19 cellular contexts compared by ENCODE assay signal in genomic region chr15:64751464-64751863, GRCh38. TPM values are rescaled to one million over a fixed set of nuclear protein-coding genes. Genes with fewer than 3 reads are reported as not detected.
"Had no signal": no experiment of that assay in that cellular context is flagged by ENCODE, and none has a peak within 500 bp of the region (broad histone marks: within the 10 kb centered on the region; RNA-seq: fewer than 3 reads in every experiment).

No MANE protein-coding gene starts in this region.

- H3K4me1 Mint-ChIP-seq: activated CD4-positive, alpha-beta T cell treated with anti-CD3 and anti-CD28 coated beads, Interleukin-2, amount 10 ng/mL, durations not matched to agents 7 days and 5 days; activated T-helper 17 cell treated with anti-CD3 and anti-CD28 coated beads, Interleukin-2, amount 50 U/mL, for 72 hours had no signal

- H3K36me3 ChIP-seq: colonic mucosa, pancreas, upper lobe of left lung had no signal

- H3K27me3 ChIP-seq: cardiac muscle cell, colonic mucosa, pancreas, upper lobe of left lung had no signal

- H3K9me3 ChIP-seq: colonic mucosa, pancreas, SK-N-SH, upper lobe of left lung had no signal

- H3K4me1 ChIP-seq: colonic mucosa, pancreas, upper lobe of left lung had no signal

- H3K9me3 Mint-ChIP-seq: activated CD4-positive, alpha-beta T cell treated with anti-CD3 and anti-CD28 coated beads, Interleukin-2, amount 10 ng/mL, durations not matched to agents 7 days and 5 days; activated naive CD4-positive, alpha-beta T cell treated with anti-CD3 and anti-CD28 coated beads for 36 hours; activated T-helper 17 cell treated with anti-CD3 and anti-CD28 coated beads, Interleukin-2, amount 50 U/mL, for 72 hours; stimulated activated memory B cell treated with anti-CD40 and anti-IgM and Interleukin-4, amounts not matched to agents 10 μg/mL and 1 μg/mL and 100 μg/mL, for 72 hours; T-helper 1 cell treated with Interleukin-12 subunit alpha and Interleukin-12 subunit beta and Interleukin-4 antibody, amounts not matched to agents 30 μg/mL and 1 μg/mL, for 36 hours had no signal

- H3K9ac ChIP-seq: SK-N-SH had no signal

- H3K27ac Mint-ChIP-seq: activated CD4-positive, alpha-beta T cell treated with anti-CD3 and anti-CD28 coated beads, Interleukin-2, amount 10 ng/mL, durations not matched to agents 7 days and 5 days; activated naive CD4-positive, alpha-beta T cell treated with anti-CD3 and anti-CD28 coated beads for 36 hours; activated T-helper 17 cell treated with anti-CD3 and anti-CD28 coated beads, Interleukin-2, amount 50 U/mL, for 72 hours; T-helper 1 cell treated with Interleukin-12 subunit alpha and Interleukin-12 subunit beta and Interleukin-4 antibody, amounts not matched to agents 30 μg/mL and 1 μg/mL, for 36 hours had no signal

- H3K4me3 ChIP-seq: cardiac muscle cell, colonic mucosa, pancreas, upper lobe of left lung had no signal

- H3K4me2 ChIP-seq: SK-N-SH had no signal

- H3K4me3 Mint-ChIP-seq: activated CD4-positive, alpha-beta T cell treated with anti-CD3 and anti-CD28 coated beads, Interleukin-2, amount 10 ng/mL, durations not matched to agents 7 days and 5 days; activated naive CD4-positive, alpha-beta T cell treated with anti-CD3 and anti-CD28 coated beads for 36 hours; activated T-helper 17 cell treated with anti-CD3 and anti-CD28 coated beads, Interleukin-2, amount 50 U/mL, for 72 hours; stimulated activated memory B cell treated with anti-CD40 and anti-IgM and Interleukin-4, amounts not matched to agents 10 μg/mL and 1 μg/mL and 100 μg/mL, for 72 hours; T-helper 1 cell treated with Interleukin-12 subunit alpha and Interleukin-12 subunit beta and Interleukin-4 antibody, amounts not matched to agents 30 μg/mL and 1 μg/mL, for 36 hours had no signal

- FAIRE-seq: pancreas had no signal

- H3K27ac ChIP-seq: colonic mucosa, epithelial cell of prostate, pancreas, upper lobe of left lung had no signal

- DNase-seq: activated CD4-positive, alpha-beta T cell treated with anti-CD3 and anti-CD28 coated beads, Interleukin-2, amount 10 ng/mL, durations not matched to agents 7 days and 5 days; activated CD4-positive, CD25-positive, alpha-beta regulatory T cell; activated naive CD4-positive, alpha-beta T cell treated with anti-CD3 and anti-CD28 coated beads for 36 hours; activated T-cell treated with anti-CD3 and anti-CD28 coated beads for 4 hours; colonic mucosa; effector CD8-positive, alpha-beta T cell; glutamatergic neuron; pancreas; SK-N-SH; stimulated activated CD4-positive, alpha-beta T cell treated with anti-CD3 and anti-CD28 coated beads, Interleukin-1b, Interleukin-23, amount 100 ng/mL, for 48 hours; substantia nigra; upper lobe of left lung had no signal

RNA-seq across cellular contexts. Expression of gene RBPMS2, which starts 23.9 kb away (rescaled TPM):
- total RNA-seq: activated CD8-positive, alpha-beta memory T cell treated with anti-CD3 and anti-CD28 coated beads for 36 hours; activated naive CD4-positive, alpha-beta T cell treated with anti-CD3 and anti-CD28 coated beads for 36 hours; activated T-helper 17 cell treated with anti-CD3 and anti-CD28 coated beads, Interleukin-2, amount 50 U/mL, for 72 hours had no signal
- polyA plus RNA-seq: neural cell had no signal
